31 cellular contexts compared by ENCODE assay signal in the genomic region with DNA sequence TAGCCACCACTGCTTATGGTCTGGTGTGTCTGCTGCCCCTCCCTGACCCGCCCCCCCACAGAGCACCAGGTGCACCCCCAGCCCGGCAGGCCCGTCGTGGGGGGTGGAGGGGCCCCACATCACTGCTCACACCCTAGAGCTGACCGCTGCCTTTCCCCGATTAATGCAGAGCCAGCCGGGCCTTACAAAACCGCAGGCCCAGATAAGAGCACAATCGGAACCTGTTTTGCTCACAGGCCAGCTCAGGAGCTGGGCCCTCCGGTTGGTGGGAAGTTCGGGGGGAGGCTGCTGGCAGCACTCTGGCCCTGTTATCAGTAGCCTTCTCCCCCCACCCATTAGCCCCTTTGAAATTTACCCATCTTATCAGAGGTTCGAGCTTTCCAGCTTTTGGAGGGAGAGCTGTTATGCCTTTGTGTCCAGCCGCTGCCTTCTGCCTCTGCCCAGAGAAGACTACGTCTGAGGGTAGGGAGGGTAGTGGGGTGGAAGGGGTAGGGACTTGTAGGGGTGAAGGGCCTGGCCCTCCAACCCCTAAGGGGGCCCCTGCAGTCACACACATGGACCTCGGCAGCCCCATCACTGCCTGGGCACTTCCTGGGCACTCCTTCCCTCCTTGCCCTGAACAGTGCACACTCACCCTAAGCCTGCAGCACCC. TPM values are rescaled to one million over a fixed set of nuclear protein-coding genes. Genes with fewer than 3 reads are reported as not detected.
"Had no signal": no experiment of that assay in that cellular context is flagged by ENCODE, and none has a peak within 500 bp of the region (broad histone marks: within the 10 kb centered on the region; RNA-seq: fewer than 3 reads in every experiment).

No MANE protein-coding gene starts in this region.

- DNase-seq: activated CD4-positive, alpha-beta T cell treated with anti-CD3 and anti-CD28 coated beads, Interleukin-2, amount 10 ng/mL, durations not matched to agents 7 days and 5 days; activated CD8-positive, alpha-beta memory T cell treated with anti-CD3 and anti-CD28 coated beads, Interleukin-2, amount 10 ng/mL, durations not matched to agents 7 days and 5 days; activated CD8-positive, alpha-beta T cell treated with anti-CD3 and anti-CD28 coated beads for 36 hours; activated gamma-delta T cell treated with Interleukin-2 at 50 U/mL for 16 hours; aorta; caudate nucleus; dermis blood vessel endothelial cell; effector CD8-positive, alpha-beta T cell; foreskin keratinocyte; lower lobe of right lung; naive thymus-derived CD8-positive, alpha-beta T cell; sigmoid colon; stimulated activated CD4-positive, alpha-beta T cell treated with anti-CD3 and anti-CD28 coated beads, Interleukin-15, amount 100 ng/mL, for 24 hours; stimulated activated CD8-positive, alpha-beta memory T cell treated with anti-CD3 and anti-CD28 coated beads, Interleukin-4, amount 100 ng/mL, for 48 hours; stimulated activated naive B cell treated with anti-CD40 and anti-IgM and Interleukin-4, amounts not matched to agents 10 μg/mL and 1 μg/mL and 100 μg/mL, for 72 hours; T-helper 9 cell; testis; trophoblast cell had no signal

- H3K4me3 Mint-ChIP-seq: activated CD4-positive, alpha-beta T cell treated with anti-CD3 and anti-CD28 coated beads, Interleukin-2, amount 10 ng/mL, durations not matched to agents 7 days and 5 days; activated CD8-positive, alpha-beta memory T cell treated with anti-CD3 and anti-CD28 coated beads, Interleukin-2, amount 10 ng/mL, durations not matched to agents 7 days and 5 days; activated CD8-positive, alpha-beta T cell treated with anti-CD3 and anti-CD28 coated beads for 36 hours; activated naive CD4-positive, alpha-beta T cell treated with anti-CD3 and anti-CD28 coated beads, Interleukin-2, amount 50 U/mL, for 24 hours; brain; mesothelial cell of epicardium; naive thymus-derived CD8-positive, alpha-beta T cell; neural progenitor cell; stimulated activated naive B cell treated with anti-CD40 and anti-IgM and Interleukin-4, amounts not matched to agents 10 μg/mL and 1 μg/mL and 100 μg/mL, for 72 hours had no signal

- H3K4me1 Mint-ChIP-seq: activated CD4-positive, alpha-beta T cell treated with anti-CD3 and anti-CD28 coated beads, Interleukin-2, amount 10 ng/mL, durations not matched to agents 7 days and 5 days; activated CD8-positive, alpha-beta memory T cell treated with anti-CD3 and anti-CD28 coated beads, Interleukin-2, amount 10 ng/mL, durations not matched to agents 7 days and 5 days; activated naive CD4-positive, alpha-beta T cell treated with anti-CD3 and anti-CD28 coated beads, Interleukin-2, amount 50 U/mL, for 24 hours; mesothelial cell of epicardium; naive thymus-derived CD8-positive, alpha-beta T cell; stimulated activated naive B cell treated with anti-CD40 and anti-IgM and Interleukin-4, amounts not matched to agents 10 μg/mL and 1 μg/mL and 100 μg/mL, for 72 hours had no signal

- H3K4me1 ChIP-seq: foreskin keratinocyte, lower lobe of right lung, pancreas, sigmoid colon, testis, vagina had no signal

- H3K36me3 Mint-ChIP-seq: activated CD8-positive, alpha-beta memory T cell treated with anti-CD3 and anti-CD28 coated beads, Interleukin-2, amount 10 ng/mL, durations not matched to agents 7 days and 5 days; activated naive CD4-positive, alpha-beta T cell treated with anti-CD3 and anti-CD28 coated beads, Interleukin-2, amount 50 U/mL, for 24 hours; brain; mesothelial cell of epicardium; naive thymus-derived CD8-positive, alpha-beta T cell; neural progenitor cell had no signal

- H3K9ac ChIP-seq: neural progenitor cell had no signal

- H3K9me3 Mint-ChIP-seq: activated CD4-positive, alpha-beta T cell treated with anti-CD3 and anti-CD28 coated beads, Interleukin-2, amount 10 ng/mL, durations not matched to agents 7 days and 5 days; activated CD8-positive, alpha-beta T cell treated with anti-CD3 and anti-CD28 coated beads for 36 hours; activated naive CD4-positive, alpha-beta T cell treated with anti-CD3 and anti-CD28 coated beads, Interleukin-2, amount 50 U/mL, for 24 hours; brain; mesothelial cell of epicardium; neural progenitor cell; stimulated activated naive B cell treated with anti-CD40 and anti-IgM and Interleukin-4, amounts not matched to agents 10 μg/mL and 1 μg/mL and 100 μg/mL, for 72 hours had no signal

- H3K4me3 ChIP-seq: lower lobe of right lung, neural progenitor cell, pancreas, sigmoid colon, smooth muscle cell, testis, vagina had no signal

- ATAC-seq: activated CD4-positive, CD25-positive, alpha-beta regulatory T cell treated with anti-CD3 and anti-CD28 coated beads, Interleukin-2, amount 50 U/mL, for 24 hours; activated CD8-positive, alpha-beta memory T cell treated with anti-CD3 and anti-CD28 coated beads, Interleukin-2, amount 10 ng/mL, durations not matched to agents 7 days and 5 days; activated CD8-positive, alpha-beta T cell treated with anti-CD3 and anti-CD28 coated beads for 36 hours; foreskin keratinocyte; left lobe of liver; lower lobe of right lung; naive thymus-derived CD8-positive, alpha-beta T cell; stimulated activated naive B cell treated with anti-CD40 and anti-IgM and Interleukin-4, amounts not matched to agents 10 μg/mL and 1 μg/mL and 100 μg/mL, for 72 hours had no signal

- H2AFZ ChIP-seq: neural progenitor cell had no signal

- H3K27me3 ChIP-seq: foreskin keratinocyte, neural progenitor cell, pancreas, testis, vagina had no signal

- H3K9me3 ChIP-seq: lower lobe of right lung, pancreas, testis, vagina had no signal

- H3K36me3 ChIP-seq: lower lobe of right lung, neural progenitor cell, pancreas, sigmoid colon, vagina had no signal

- H3K27ac ChIP-seq: foreskin keratinocyte, lower lobe of right lung, neural progenitor cell, pancreas, sigmoid colon, testis, vagina, VCaP had no signal

- H3K27ac Mint-ChIP-seq: activated CD4-positive, alpha-beta T cell treated with anti-CD3 and anti-CD28 coated beads, Interleukin-2, amount 10 ng/mL, durations not matched to agents 7 days and 5 days; activated CD8-positive, alpha-beta memory T cell treated with anti-CD3 and anti-CD28 coated beads, Interleukin-2, amount 10 ng/mL, durations not matched to agents 7 days and 5 days; activated CD8-positive, alpha-beta T cell treated with anti-CD3 and anti-CD28 coated beads for 36 hours; activated naive CD4-positive, alpha-beta T cell treated with anti-CD3 and anti-CD28 coated beads, Interleukin-2, amount 50 U/mL, for 24 hours; brain; naive thymus-derived CD8-positive, alpha-beta T cell; neural progenitor cell; stimulated activated naive B cell treated with anti-CD40 and anti-IgM and Interleukin-4, amounts not matched to agents 10 μg/mL and 1 μg/mL and 100 μg/mL, for 72 hours had no signal

- H3K27me3 Mint-ChIP-seq: activated CD4-positive, alpha-beta T cell treated with anti-CD3 and anti-CD28 coated beads, Interleukin-2, amount 10 ng/mL, durations not matched to agents 7 days and 5 days; activated CD8-positive, alpha-beta memory T cell treated with anti-CD3 and anti-CD28 coated beads, Interleukin-2, amount 10 ng/mL, durations not matched to agents 7 days and 5 days; activated naive CD4-positive, alpha-beta T cell treated with anti-CD3 and anti-CD28 coated beads, Interleukin-2, amount 50 U/mL, for 24 hours; brain had no signal

- H3K4me2 ChIP-seq: neural progenitor cell, smooth muscle cell had no signal

RNA-seq across cellular contexts. Expression of a gene that starts 6.9 kb away (rescaled TPM):
- total RNA-seq: activated CD4-positive, alpha-beta T cell treated with anti-CD3 and anti-CD28 coated beads, Interleukin-2, amount 10 ng/mL, durations not matched to agents 7 days and 5 days; activated CD8-positive, alpha-beta T cell treated with anti-CD3 and anti-CD28 coated beads for 36 hours; foreskin keratinocyte; glomerular endothelial cell; kidney epithelial cell; naive thymus-derived CD8-positive, alpha-beta T cell; smooth muscle cell; T-helper 1 cell treated with Interleukin-12 subunit alpha and Interleukin-12 subunit beta and Interleukin-4 antibody, amounts not matched to agents 30 ng/mL and 1 ng/mL, for 36 hours; vagina had no signal
- polyA plus RNA-seq: naive thymus-derived CD8-positive, alpha-beta T cell had no signal
